15 cellular contexts compared by ENCODE assay signal in genomic region chr2:15756011-15756550, GRCh38.
A peak's percentile ranks its signal among the peaks of the same experiment; 100 is the strongest.
DNase-seq lines count a peak whose midpoint lies in the region; ATAC-seq and TF ChIP-seq lines count a peak whose summit lies in the region.
"Had no signal": no experiment of that assay in that cellular context is flagged by ENCODE, and none has a peak within 500 bp of the region (broad histone marks: within the 10 kb centered on the region; RNA-seq: fewer than 3 reads in every experiment).

No MANE protein-coding gene starts in this region.

- no peak overlapping the region for H3K14ac ChIP-seq in neuronal stem cell (ENCODE audit: low read length)

- H2AFZ ChIP-seq in neuronal stem cell (ENCODE audit: low read length), result no peak overlapping the region
- H2AFZ ChIP-seq: GM23248 had no signal

- peaks cover 0 to 11% (median 0%) of the 10 kb centered on the region in 3 experiments for H3K27me3 ChIP-seq in neuronal stem cell (ENCODE audit: control insufficient read depth in 3 of 3, insufficient read depth in 3 of 3, low read depth in 1 of 3, low read length in 3 of 3)

- no peak overlapping the region for H3K4me2 ChIP-seq in neuronal stem cell (ENCODE audit: insufficient read depth, low read length, poor library complexity, severe bottlenecking)

- H4K8ac ChIP-seq in neuronal stem cell (ENCODE audit: low read depth, low read length), result no peak overlapping the region

- no peak for TF ChIP-seq CTCF in coronary artery (IDR thresholded peaks at IDR 0.05)

- H3K36me3 ChIP-seq in neuronal stem cell (replicated peaks in 1 of 2; ENCODE audit: control insufficient read depth in 2 of 2, insufficient read depth in 2 of 2, low read length in 2 of 2), result no peaks in the 10 kb centered on the region

- H3K9ac ChIP-seq in neuronal stem cell (ENCODE audit: low read depth, low read length, poor library complexity), result no peak overlapping the region
- H3K9ac ChIP-seq: GM23248 had no signal

- WGBS in neuronal stem cell (ENCODE audit: extremely low coverage in 2 of 2, insufficient read length in 2 of 2, insufficient replicate concordance in 1 of 2), 2 donors, result no CpG with 5 or more reads among the region's 2 CpGs

- H3K79me1 ChIP-seq in neuronal stem cell (ENCODE audit: low read depth, low read length), result no peaks in the 10 kb centered on the region

- no peak overlapping the region for H2BK5ac ChIP-seq in neuronal stem cell (ENCODE audit: low read length)

- ATAC-seq in left lobe of liver (no peak), GM18868 (IDR thresholded peaks at IDR 0.05; ENCODE audit: unreplicated experiment) (no peak)

- H2BK12ac ChIP-seq in neuronal stem cell (ENCODE audit: low read length), result no peak overlapping the region

- peaks cover 0 to 7% of the 10 kb centered on the region in 2 donors for H3K9me3 ChIP-seq in neuronal stem cell (replicated peaks in 1 of 2; ENCODE audit: control insufficient read depth in 2 of 2, insufficient read depth in 1 of 2, low read depth in 1 of 2, low read length in 2 of 2)

- H2BK15ac ChIP-seq in neuronal stem cell (ENCODE audit: low read length), result no peak overlapping the region

- H3K4me3 ChIP-seq in coronary artery (no peak overlapping the region), neuronal stem cell (ENCODE audit: low read length in 2 of 2) (no peak overlapping the region)
- H3K4me3 ChIP-seq: GM23248 had no signal

- H3K18ac ChIP-seq in neuronal stem cell (ENCODE audit: low read length), result no peak overlapping the region

- no peak overlapping the region for H3K23ac ChIP-seq in neuronal stem cell (ENCODE audit: low read depth, low read length, poor library complexity)

- H4K91ac ChIP-seq in neuronal stem cell (ENCODE audit: low read depth, low read length, poor library complexity), result no peak overlapping the region

- peaks cover 0 to 4% of the 10 kb centered on the region in 2 donors for H3K4me1 ChIP-seq in neuronal stem cell (ENCODE audit: control insufficient read depth in 2 of 2, insufficient read depth in 1 of 2, low read depth in 1 of 2, low read length in 2 of 2)

- no peak overlapping the region for H3K4ac ChIP-seq in neuronal stem cell (ENCODE audit: low read length)

- DNase-seq in SK-N-DZ (ENCODE audit: low spot score) (peak; percentile 92), coronary artery (ENCODE audit: low spot score) (peak; percentile 8), left lobe of liver (ENCODE audit: low spot score) (peak; percentile 11), DMS114 treated with DMSO at 0.1 percent for 48 hours (lab: John Stamatoyannopoulos, UW; ENCODE audit: unreplicated experiment) (no peak), neuronal stem cell (ENCODE audit: low spot score) (no peak)
- DNase-seq: C1 segment of cervical spinal cord; Calu3; CD4-positive, alpha-beta memory T cell; COR-L47; DMS153; DND-41; GM23248; H7; HCEC 1CT had no signal

- no peak overlapping the region for H2BK120ac ChIP-seq in neuronal stem cell (ENCODE audit: low read depth, low read length)

- H2AK5ac ChIP-seq in neuronal stem cell (ENCODE audit: low read depth, low read length), result no peak overlapping the region

- no peak overlapping the region for H3K27ac ChIP-seq in coronary artery
- H3K27ac ChIP-seq in neuronal stem cell (replicated peaks; ENCODE audit: low read length), result no peak overlapping the region
- H3K27ac ChIP-seq: GM23248 had no signal

Comparison
In these comparisons a context has a peak if more than half of its experiments do, and no peak if none do; other contexts are left out.
1. DNase-seq: peak in SK-N-DZ (single experiment), coronary artery (single experiment) and left lobe of liver (single experiment); none in DMS114 treated with DMSO at 0.1 percent for 48 hours (single experiment) and neuronal stem cell (single experiment).